8 cellular contexts compared by ENCODE assay signal in genomic region chr19:44111910-44112463, GRCh38. TPM values are rescaled to one million over a fixed set of nuclear protein-coding genes. Genes with fewer than 3 reads are reported as not detected.
DNase-seq lines count a peak whose midpoint lies in the region; ATAC-seq, FAIRE-seq and TF ChIP-seq lines count a peak whose summit lies in the region.

No MANE protein-coding gene starts in this region.

- peaks cover 46% of the 10 kb centered on the region for H3K36me3 Mint-ChIP-seq in progenitor cell of endocrine pancreas (ENCODE audit: insufficient read depth)

- H3K4me3 ChIP-seq in fibroblast of pulmonary artery (replicated peaks; ENCODE audit: low read depth, low read length), result peak overlapping the region; percentile 66

- peaks cover 38% of the 10 kb centered on the region for H3K9me3 Mint-ChIP-seq in progenitor cell of endocrine pancreas (ENCODE audit: low read depth)

- no peak for TF ChIP-seq CTCF in fibroblast of pulmonary artery (IDR thresholded peaks at IDR 0.05; ENCODE audit: low read length, missing control alignments)
- no peak for TF ChIP-seq CTCF in progenitor cell of endocrine pancreas (IDR thresholded peaks at IDR 0.05; ENCODE audit: unreplicated experiment)

- no peak for ATAC-seq in HG03175 (IDR thresholded peaks at IDR 0.05; ENCODE audit: unreplicated experiment)

- TF ChIP-seq POLR2A in H54 (IDR thresholded peaks at IDR 0.05; ENCODE audit: low read depth, low read length), result no peak

- peaks cover 11% of the 10 kb centered on the region for H3K4me1 Mint-ChIP-seq in progenitor cell of endocrine pancreas (ENCODE audit: low read depth)

- H3K27ac Mint-ChIP-seq in progenitor cell of endocrine pancreas, result peak overlapping the region; percentile 86

- FAIRE-seq in H54 (lab: Jason Lieb, UNC) (no peak), TTC549 (lab: Jason Lieb, UNC) (peak; percentile 90)

- H3K27me3 Mint-ChIP-seq in progenitor cell of endocrine pancreas, result no peaks in the 10 kb centered on the region

- peak overlapping the region; percentile 93 for H3K4me3 Mint-ChIP-seq in progenitor cell of endocrine pancreas (ENCODE audit: low read depth)

- peak; percentile 51 for DNase-seq in AG08396 (ENCODE audit: low spot score)
- DNase-seq in H54 (ENCODE audit: insufficient read length, low spot score), result peak; percentile 9
- peak; percentile 91 for DNase-seq in fibroblast of pulmonary artery (ENCODE audit: low read depth)
- no peak for DNase-seq in progenitor cell of endocrine pancreas (ENCODE audit: low spot score, unreplicated experiment)
- no peak for DNase-seq in NCI-H1694 treated with DMSO at 0.1 percent for 48 hours (lab: John Stamatoyannopoulos, UW)
- DNase-seq in superior temporal gyrus (ENCODE audit: extremely low spot score), result no peak

RNA-seq across cellular contexts. Expression of gene ZNF225, which starts 1.2 kb away (rescaled TPM):
- 9.1 and 10.2 TPM in 2 replicates for total RNA-seq in progenitor cell of endocrine pancreas

RNA-seq across cellular contexts. Expression of gene ZNF224, which starts 17.8 kb away (rescaled TPM):
- 40.6 and 45.6 TPM in 2 replicates for total RNA-seq in progenitor cell of endocrine pancreas

RNA-seq across cellular contexts. Expression of gene ZNF234, which starts 29.4 kb away (rescaled TPM):
- total RNA-seq in progenitor cell of endocrine pancreas, result 24.9 and 25.2 TPM in 2 replicates

RNA-seq across cellular contexts. Expression of gene ZNF284, which starts 40.0 kb away (rescaled TPM):
- 5.7 and 5.9 TPM in 2 replicates for total RNA-seq in progenitor cell of endocrine pancreas

RNA-seq across cellular contexts. Expression of gene ZNF226, which starts 52.9 kb away (rescaled TPM):
- 38.2 and 38.7 TPM in 2 replicates for total RNA-seq in progenitor cell of endocrine pancreas

Comparison
In these comparisons a context has a peak if more than half of its experiments do, and no peak if none do; other contexts are left out.
1. DNase-seq: peak in AG08396 (single experiment), H54 (single experiment) and fibroblast of pulmonary artery (single experiment); none in progenitor cell of endocrine pancreas (single experiment), NCI-H1694 treated with DMSO at 0.1 percent for 48 hours (single experiment) and superior temporal gyrus (single experiment).